In genomic region chr6:1474205-1474604, GRCh38 we compare ENCODE assay signal across 28 cellular contexts.
DNase-seq lines count a peak whose midpoint lies in the region; ATAC-seq and TF ChIP-seq lines count a peak whose summit lies in the region.
"Had no signal": no experiment of that assay in that cellular context is flagged by ENCODE, and none has a peak within 500 bp of the region (broad histone marks: within the 10 kb centered on the region; RNA-seq: fewer than 3 reads in every experiment).

No MANE protein-coding gene starts in this region.

- H3K27ac ChIP-seq in mammary epithelial cell (ENCODE audit: insufficient read depth, low read depth, low read length) = no peak overlapping the region
- H3K27ac ChIP-seq: colonic mucosa, esophagus squamous epithelium, ovary, testis, vagina had no signal

- dilution Hi-C loops in mammary epithelial cell (cut with HindIII; ENCODE audit: low sequenced_read_pairs) = no loop called here

- no peak overlapping the region for H2AFZ ChIP-seq in mammary epithelial cell (ENCODE audit: low read depth, low read length)

- no peak overlapping the region for H3K4me2 ChIP-seq in mammary epithelial cell (ENCODE audit: insufficient read depth, low read depth, low read length)

- intact Hi-C loops in mammary epithelial cell (cut with micrococcal nuclease) = no loop called here
- intact Hi-C loops in activated CD4-positive, alpha-beta T cell treated with anti-CD3 and anti-CD28 coated beads, Interleukin-2, amount 10 ng/mL, durations not matched to agents 24 days and 14 days (cut with micrococcal nuclease) = no loop called here

- no peak overlapping the region for H3K4me3 Mint-ChIP-seq in activated CD4-positive, alpha-beta T cell treated with anti-CD3 and anti-CD28 coated beads, Interleukin-2, amount 10 ng/mL, durations not matched to agents 24 days and 14 days
- H3K4me3 Mint-ChIP-seq: brain; natural killer cell treated with Interleukin-12 subunit alpha and Interleukin-12 subunit beta and Interleukin-15 and Interleukin-18, amount 100 ng/mL, for 72 hours had no signal

- H3K9ac ChIP-seq in mammary epithelial cell (ENCODE audit: insufficient read depth, low read length) = no peak overlapping the region

- H3K27me3 ChIP-seq in mammary epithelial cell (ENCODE audit: insufficient read depth, low read length) (no peaks in the 10 kb centered on the region), kidney epithelial cell (ENCODE audit: control insufficient read depth, insufficient read depth, low read length) (no peaks in the 10 kb centered on the region)
- H3K27me3 ChIP-seq: colonic mucosa, ovary, testis, vagina had no signal

- no peaks in the 10 kb centered on the region for H3K9me3 Mint-ChIP-seq in activated CD4-positive, alpha-beta T cell treated with anti-CD3 and anti-CD28 coated beads, Interleukin-2, amount 10 ng/mL, durations not matched to agents 24 days and 14 days

- H3K4me3 ChIP-seq in GM12865 (ENCODE audit: low read depth, low read length) (no peak overlapping the region), mammary epithelial cell (replicated peaks in 1 of 3; ENCODE audit: insufficient read depth in 1 of 3, low read depth in 2 of 3, low read length in 3 of 3) (no peak overlapping the region), kidney epithelial cell (ENCODE audit: low read depth, low read length) (no peak overlapping the region)
- H3K4me3 ChIP-seq: colonic mucosa, esophagus squamous epithelium, ovary, testis, vagina had no signal

- peak; percentile 15 for TF ChIP-seq CTCF in GM12865 (IDR thresholded peaks at IDR 0.05; ENCODE audit: insufficient read depth, low read depth, low read length, missing control alignments)
- TF ChIP-seq CTCF in mammary epithelial cell (conservative IDR thresholded peaks at IDR 0.05 in 1 of 2, IDR thresholded peaks at IDR 0.05 in 1 of 2; ENCODE audit: extremely low read depth in 1 of 2, insufficient read depth in 1 of 2, low read depth in 1 of 2, low read length in 2 of 2) = peak; percentile 27 to 30
- TF ChIP-seq CTCF in kidney epithelial cell (IDR thresholded peaks at IDR 0.05; ENCODE audit: insufficient read depth, low read length, poor library complexity, severe bottlenecking) = peak; percentile 5

- H3K79me2 ChIP-seq in mammary epithelial cell (ENCODE audit: insufficient read depth, low read length) = no peaks in the 10 kb centered on the region

- peaks cover 4% of the 10 kb centered on the region for H3K4me1 ChIP-seq in mammary epithelial cell (ENCODE audit: insufficient read depth, low read length)
- H3K4me1 ChIP-seq: colonic mucosa, vagina had no signal

- ATAC-seq in GM19023 (IDR thresholded peaks at IDR 0.05; ENCODE audit: unreplicated experiment) (no peak), HG03039 (IDR thresholded peaks at IDR 0.05; ENCODE audit: unreplicated experiment) (no peak)
- ATAC-seq: activated CD4-positive, CD25-positive, alpha-beta regulatory T cell treated with anti-CD3 and anti-CD28 coated beads, Interleukin-2, amount 50 U/mL, for 24 hours; natural killer cell treated with Interleukin-12 subunit alpha and Interleukin-12 subunit beta and Interleukin-15 and Interleukin-18, amount 100 ng/mL, for 72 hours; right cardiac atrium had no signal

- DNase-seq in GM12865 (ENCODE audit: low read depth) (no peak), HT-29 (ENCODE audit: low spot score) (peak; percentile 14), mammary epithelial cell (no peak), kidney epithelial cell (ENCODE audit: low read depth) (no peak), hippocampal formation (lab: John Stamatoyannopoulos, UW) (no peak)
- DNase-seq in activated CD4-positive, alpha-beta T cell treated with anti-CD3 and anti-CD28 coated beads, Interleukin-2, amount 10 ng/mL, durations not matched to agents 24 days and 14 days = no peak
- DNase-seq: activated CD8-positive, alpha-beta memory T cell treated with anti-CD3 and anti-CD28 coated beads for 24 hours; activated naive CD4-positive, alpha-beta T cell; activated T-cell treated with anti-CD3 and anti-CD28 coated beads, Interleukin-2, amount 50 U/mL, for 48 hours; C1 segment of cervical spinal cord; colonic mucosa; effector memory CD4-positive, alpha-beta T cell; esophagus squamous epithelium; Kasumi-1; NCI-H1092; NCI-H187; NCI-H2227 treated with DMSO at 0.1 percent for 48 hours; ovary; right cardiac atrium; stimulated activated CD4-positive, alpha-beta T cell treated with anti-CD3 and anti-CD28 coated beads, Interleukin-4, amount 100 ng/mL, for 4 hours; stimulated activated naive CD4-positive, alpha-beta T cell treated with Interleukin-2 at 50 U/mL for 16 hours; testis had no signal

- H3K36me3 ChIP-seq in mammary epithelial cell (ENCODE audit: insufficient read depth, low read length) = no peaks in the 10 kb centered on the region
- H3K36me3 ChIP-seq in kidney epithelial cell (ENCODE audit: control insufficient read depth, insufficient read depth, low read length) = no peaks in the 10 kb centered on the region
- H3K36me3 ChIP-seq: colonic mucosa, esophagus squamous epithelium, ovary, vagina had no signal

- peaks cover 3% of the 10 kb centered on the region for H3K4me1 Mint-ChIP-seq in activated CD4-positive, alpha-beta T cell treated with anti-CD3 and anti-CD28 coated beads, Interleukin-2, amount 10 ng/mL, durations not matched to agents 24 days and 14 days
- H3K4me1 Mint-ChIP-seq: brain had no signal

- H3K27ac Mint-ChIP-seq in activated CD4-positive, alpha-beta T cell treated with anti-CD3 and anti-CD28 coated beads, Interleukin-2, amount 10 ng/mL, durations not matched to agents 24 days and 14 days = no peak overlapping the region
- H3K27ac Mint-ChIP-seq: brain; natural killer cell treated with Interleukin-12 subunit alpha and Interleukin-12 subunit beta and Interleukin-15 and Interleukin-18, amount 100 ng/mL, for 72 hours had no signal

- H4K20me1 ChIP-seq in mammary epithelial cell (ENCODE audit: insufficient read depth, low read length) = no peaks in the 10 kb centered on the region

- in situ Hi-C loops in mammary epithelial cell (cut with MboI; ENCODE audit: low sequenced_read_pairs in 2 of 2) = no loop called here

- WGBS in mammary epithelial cell (ENCODE audit: low coverage, missing lambda C conversion rate) = 83% methylated on average over 4 of the region's 4 CpGs

- CTCF ChIA-PET in mammary epithelial cell (lab: Charles Lee; ENCODE audit: low non-redundant PET) = interaction anchor here (0.6 to 1.1 kb wide), 2 partner anchors 12 to 77 kb away, joined by 3 to 5 read pairs; no protein-coding TSS in a partner anchor

- BruUV-seq in mammary epithelial cell (replicated peaks; lab: Mats Ljungman, UMichigan) = no TSS peak

- H3K36me3 Mint-ChIP-seq in activated CD4-positive, alpha-beta T cell treated with anti-CD3 and anti-CD28 coated beads, Interleukin-2, amount 10 ng/mL, durations not matched to agents 24 days and 14 days (ENCODE audit: low read depth) = no peaks in the 10 kb centered on the region
- H3K36me3 Mint-ChIP-seq: brain; natural killer cell treated with Interleukin-12 subunit alpha and Interleukin-12 subunit beta and Interleukin-15 and Interleukin-18, amount 100 ng/mL, for 72 hours had no signal

- H3K27me3 Mint-ChIP-seq in activated CD4-positive, alpha-beta T cell treated with anti-CD3 and anti-CD28 coated beads, Interleukin-2, amount 10 ng/mL, durations not matched to agents 24 days and 14 days = peaks cover 6% of the 10 kb centered on the region

- no peaks in the 10 kb centered on the region for H3K9me3 ChIP-seq in mammary epithelial cell (replicated peaks; ENCODE audit: insufficient read depth, low read length)
- H3K9me3 ChIP-seq: colonic mucosa, esophagus squamous epithelium, ovary, testis, vagina had no signal
